ENCODE assay signal across 2 cellular contexts in genomic region chr17:7307686-7308624, GRCh38.
TF ChIP-seq lines count a peak whose summit lies in the region.

No MANE protein-coding gene starts in this region.

TF ChIP-seq in WTC11, 78 proteins besides CTCF, POLR2A, EP300 and RAD21 (continued from another document and continues in another):
- TF ChIP-seq E2F5 (CRISPR knock-in tag; IDR thresholded peaks at IDR 0.05) (no peak), NR3C1 (CRISPR knock-in tag; conservative IDR thresholded peaks at IDR 0.05; ENCODE audit: low read depth) (no peak), RELA (CRISPR knock-in tag; IDR thresholded peaks at IDR 0.05; ENCODE audit: borderline replicate concordance) (0 out of 2 replicates have a peak, but pooled peaks have one; percentile 53), TCF7 (CRISPR knock-in tag; IDR thresholded peaks at IDR 0.05; ENCODE audit: low read depth) (no peak; the same call in 1 of the 2 replicates), IRF2 (CRISPR knock-in tag; IDR thresholded peaks at IDR 0.05; ENCODE audit: borderline replicate concordance, low read depth) (no peak), ETV6 (CRISPR knock-in tag; IDR thresholded peaks at IDR 0.05) (0 out of 2 replicates have a peak, but pooled peaks have one; percentile 45), NFYB (CRISPR knock-in tag; conservative IDR thresholded peaks at IDR 0.05; ENCODE audit: low read depth) (no peak), PRDM15 (CRISPR knock-in tag; IDR thresholded peaks at IDR 0.05) (no peak; the same call in 1 of the 2 replicates), ZNF281 (CRISPR knock-in tag; IDR thresholded peaks at IDR 0.05) (peak; percentile 80; the same call in 1 of the 2 replicates), ZNF317 (CRISPR knock-in tag; IDR thresholded peaks at IDR 0.05; ENCODE audit: borderline replicate concordance, low read depth) (peak; percentile 30; the same call in 1 of the 2 replicates), USF2 (CRISPR knock-in tag; IDR thresholded peaks at IDR 0.05) (peak; percentile 59), SMAD4 (CRISPR knock-in tag; IDR thresholded peaks at IDR 0.05) (no peak), ATF3 (CRISPR knock-in tag; conservative IDR thresholded peaks at IDR 0.05) (no peak), GRHL2 (CRISPR knock-in tag; IDR thresholded peaks at IDR 0.05; ENCODE audit: insufficient replicate concordance, severe bottlenecking) (no peak), NFE2L1 (CRISPR knock-in tag; IDR thresholded peaks at IDR 0.05) (no peak), ZNF219 (CRISPR knock-in tag; IDR thresholded peaks at IDR 0.05; ENCODE audit: borderline replicate concordance) (no peak), CREM (CRISPR knock-in tag; IDR thresholded peaks at IDR 0.05) (no peak), ZNF263 (CRISPR knock-in tag; IDR thresholded peaks at IDR 0.05; ENCODE audit: low read depth) (0 out of 2 replicates have a peak, but pooled peaks have one; percentile 26), JUN (CRISPR knock-in tag; IDR thresholded peaks at IDR 0.05) (no peak; the same call in 1 of the 2 replicates)

TF ChIP-seq in HepG2, 621 proteins besides CTCF, POLR2A, EP300 and RAD21 (continued from another document and continues in another):
- peak; percentile 36; the same call in 1 of the 2 replicates for TF ChIP-seq ZGPAT (CRISPR knock-in tag; IDR thresholded peaks at IDR 0.05)
- no peak for TF ChIP-seq IRX3 (CRISPR knock-in tag; IDR thresholded peaks at IDR 0.05; ENCODE audit: borderline replicate concordance, low read depth)
- no peak for TF ChIP-seq RNF219 (CRISPR knock-in tag; IDR thresholded peaks at IDR 0.05)
- TF ChIP-seq ZNF792 (CRISPR knock-in tag; IDR thresholded peaks at IDR 0.05), result no peak
- TF ChIP-seq FOXC1 (CRISPR knock-in tag; IDR thresholded peaks at IDR 0.05; ENCODE audit: borderline replicate concordance), result no peak
- no peak for TF ChIP-seq SMARCC2 (IDR thresholded peaks at IDR 0.05)
- TF ChIP-seq CHCHD3 (CRISPR knock-in tag; IDR thresholded peaks at IDR 0.05), result peak; percentile 44; the same call in 1 of the 2 replicates
- no peak for TF ChIP-seq THAP7 (CRISPR knock-in tag; IDR thresholded peaks at IDR 0.05)
- TF ChIP-seq ZFP82 (CRISPR knock-in tag; IDR thresholded peaks at IDR 0.05; ENCODE audit: borderline replicate concordance), result no peak
- TF ChIP-seq ZNF878 (CRISPR knock-in tag; IDR thresholded peaks at IDR 0.05), result no peak
- no peak for TF ChIP-seq MAFF (IDR thresholded peaks at IDR 0.05; ENCODE audit: low read depth, low read length)
- no peak for TF ChIP-seq KAT7 (CRISPR knock-in tag; IDR thresholded peaks at IDR 0.05; ENCODE audit: borderline replicate concordance)
- TF ChIP-seq ZNF367 (CRISPR knock-in tag; IDR thresholded peaks at IDR 0.05; ENCODE audit: borderline replicate concordance), result no peak
- no peak for TF ChIP-seq ZBTB1 (CRISPR knock-in tag; IDR thresholded peaks at IDR 0.05; ENCODE audit: borderline replicate concordance)
- no peak for TF ChIP-seq ZNF572 (CRISPR knock-in tag; IDR thresholded peaks at IDR 0.05)
- TF ChIP-seq JUND (CRISPR knock-in tag; IDR thresholded peaks at IDR 0.05), result no peak
- peak; percentile 91 for TF ChIP-seq AGO2 (optimal IDR thresholded peaks at IDR 0.05; ENCODE audit: low read depth, low read length)
- no peak for TF ChIP-seq MLXIP (CRISPR knock-in tag; IDR thresholded peaks at IDR 0.05; ENCODE audit: borderline replicate concordance)
- TF ChIP-seq DDIT3 (CRISPR knock-in tag; IDR thresholded peaks at IDR 0.05), result no peak
- TF ChIP-seq SMYD3 (CRISPR knock-in tag; IDR thresholded peaks at IDR 0.05), result no peak
- TF ChIP-seq TSC22D2 (CRISPR knock-in tag; IDR thresholded peaks at IDR 0.05; ENCODE audit: borderline replicate concordance), result no peak
- no peak for TF ChIP-seq LRRFIP1 (CRISPR knock-in tag; conservative IDR thresholded peaks at IDR 0.05)
- no peak for TF ChIP-seq ZNF160 (CRISPR knock-in tag; IDR thresholded peaks at IDR 0.05)
- no peak for TF ChIP-seq ZBTB10 (CRISPR knock-in tag; IDR thresholded peaks at IDR 0.05; ENCODE audit: borderline replicate concordance)
- no peak for TF ChIP-seq CBX1 (IDR thresholded peaks at IDR 0.05; ENCODE audit: low read depth)
- TF ChIP-seq ZSCAN22 (CRISPR knock-in tag; IDR thresholded peaks at IDR 0.05), result no peak
- TF ChIP-seq ZNF768 (CRISPR knock-in tag; IDR thresholded peaks at IDR 0.05), result peak; percentile 47; the same call in 1 of the 2 replicates
- TF ChIP-seq ZBTB39 (CRISPR knock-in tag; IDR thresholded peaks at IDR 0.05), result no peak
- TF ChIP-seq FOXA3 (CRISPR knock-in tag; IDR thresholded peaks at IDR 0.05), result no peak
- no peak for TF ChIP-seq CENPX (CRISPR knock-in tag; IDR thresholded peaks at IDR 0.05)
- no peak for TF ChIP-seq ZKSCAN8 (CRISPR knock-in tag; IDR thresholded peaks at IDR 0.05; ENCODE audit: borderline replicate concordance)
- TF ChIP-seq SALL1 (CRISPR knock-in tag; IDR thresholded peaks at IDR 0.05), result 0 out of 2 replicates have a peak, but pooled peaks have one; percentile 34
- TF ChIP-seq HDAC1 (CRISPR knock-in tag; IDR thresholded peaks at IDR 0.05), result peak; percentile 47; the same call in 1 of the 2 replicates
- no peak for TF ChIP-seq HNRNPLL (IDR thresholded peaks at IDR 0.05; ENCODE audit: low read depth, low read length, poor library complexity, severe bottlenecking)
- no peak for TF ChIP-seq SP1 (IDR thresholded peaks at IDR 0.05)
- no peak for TF ChIP-seq SP1 (CRISPR knock-in tag; IDR thresholded peaks at IDR 0.05)
- no peak for TF ChIP-seq ZNF703 (CRISPR knock-in tag; IDR thresholded peaks at IDR 0.05; ENCODE audit: borderline replicate concordance)
- no peak for TF ChIP-seq ZNF781 (CRISPR knock-in tag; IDR thresholded peaks at IDR 0.05; ENCODE audit: borderline replicate concordance, not compliant biosample characterization)
